In the genomic region with DNA sequence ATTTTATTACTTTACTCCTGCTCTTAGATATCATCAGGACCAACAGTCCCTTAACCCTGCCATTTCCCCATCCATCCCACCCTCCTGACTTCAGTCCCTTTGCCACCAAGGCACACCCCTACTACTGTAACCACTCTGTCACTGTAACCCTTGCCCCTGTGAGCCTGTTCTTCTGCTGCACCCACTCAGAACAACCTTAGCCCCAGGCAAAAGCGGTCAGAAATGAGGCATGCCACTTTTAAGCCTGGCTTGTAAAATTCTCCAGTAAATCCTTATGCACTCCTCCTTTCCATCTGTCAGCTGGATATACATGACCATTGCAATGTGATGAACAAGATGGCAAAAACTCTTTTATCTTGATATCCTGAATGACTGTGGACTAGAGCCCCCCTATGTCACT, we compare ENCODE assay signal across 18 cellular contexts.
"Had no signal": no experiment of that assay in that cellular context is flagged by ENCODE, and none has a peak within 500 bp of the region (broad histone marks: within the 10 kb centered on the region; RNA-seq: fewer than 3 reads in every experiment).

No MANE protein-coding gene starts in this region.

- DNase-seq: cortex of kidney; effector memory CD4-positive, alpha-beta T cell; esophagus squamous epithelium; head of caudate nucleus; kidney glomerular epithelial cell; naive thymus-derived CD4-positive, alpha-beta T cell; nephron progenitor cell; sigmoid colon; stimulated activated CD4-positive, alpha-beta T cell treated with anti-CD3 and anti-CD28 coated beads, Interleukin-2, amount 100 ng/mL, for 24 hours; stimulated activated CD4-positive, alpha-beta T cell treated with anti-CD3 and anti-CD28 coated beads, Interleukin-4, amount 100 ng/mL, for 4 hours; stimulated activated naive B cell treated with anti-CD40 and anti-IgM and Interleukin-4, amounts not matched to agents 10 μg/mL and 1 μg/mL and 100 μg/mL, for 72 hours; stimulated activated naive CD8-positive, alpha-beta T cell treated with anti-CD3 and anti-CD28 coated beads, Interleukin-15, amount 100 ng/mL, for 72 hours; testis had no signal

- H3K9me3 ChIP-seq: esophagus squamous epithelium, neutrophil, right atrium auricular region, sigmoid colon, testis, tibial nerve had no signal

- H3K4me1 Mint-ChIP-seq: naive thymus-derived CD4-positive, alpha-beta T cell; stimulated activated naive B cell treated with anti-CD40 and anti-IgM and Interleukin-4, amounts not matched to agents 10 μg/mL and 1 μg/mL and 100 μg/mL, for 72 hours; stimulated activated naive CD8-positive, alpha-beta T cell treated with anti-CD3 and anti-CD28 coated beads, Interleukin-15, amount 100 ng/mL, for 72 hours had no signal

- H3K27ac Mint-ChIP-seq: naive thymus-derived CD4-positive, alpha-beta T cell; nephron progenitor cell; stimulated activated naive B cell treated with anti-CD40 and anti-IgM and Interleukin-4, amounts not matched to agents 10 μg/mL and 1 μg/mL and 100 μg/mL, for 72 hours; stimulated activated naive CD8-positive, alpha-beta T cell treated with anti-CD3 and anti-CD28 coated beads, Interleukin-15, amount 100 ng/mL, for 72 hours had no signal

- ATAC-seq: naive thymus-derived CD4-positive, alpha-beta T cell; stimulated activated naive B cell treated with anti-CD40 and anti-IgM and Interleukin-4, amounts not matched to agents 10 μg/mL and 1 μg/mL and 100 μg/mL, for 72 hours; stimulated activated naive CD8-positive, alpha-beta T cell treated with anti-CD3 and anti-CD28 coated beads, Interleukin-15, amount 100 ng/mL, for 72 hours had no signal

- H3K27me3 ChIP-seq: esophagus squamous epithelium, neutrophil, right atrium auricular region, sigmoid colon, testis, tibial nerve had no signal

- H3K36me3 Mint-ChIP-seq: naive thymus-derived CD4-positive, alpha-beta T cell; stimulated activated naive B cell treated with anti-CD40 and anti-IgM and Interleukin-4, amounts not matched to agents 10 μg/mL and 1 μg/mL and 100 μg/mL, for 72 hours had no signal

- H3K9me3 Mint-ChIP-seq: nephron progenitor cell; stimulated activated naive B cell treated with anti-CD40 and anti-IgM and Interleukin-4, amounts not matched to agents 10 μg/mL and 1 μg/mL and 100 μg/mL, for 72 hours; stimulated activated naive CD8-positive, alpha-beta T cell treated with anti-CD3 and anti-CD28 coated beads, Interleukin-15, amount 100 ng/mL, for 72 hours had no signal

- H3K4me2 ChIP-seq: hepatocyte had no signal

- H3K4me1 ChIP-seq: esophagus squamous epithelium, right atrium auricular region, sigmoid colon, testis, tibial nerve had no signal

- H2AFZ ChIP-seq: hepatocyte had no signal

- H3K4me3 ChIP-seq: esophagus squamous epithelium, hepatocyte, right atrium auricular region, sigmoid colon, skin epidermis, testis, tibial nerve had no signal

- H3K79me2 ChIP-seq: hepatocyte had no signal

- H3K27ac ChIP-seq: esophagus squamous epithelium, hepatocyte, neutrophil, right atrium auricular region, sigmoid colon, skin epidermis, testis, tibial nerve had no signal

- H3K36me3 ChIP-seq: esophagus squamous epithelium, neutrophil, right atrium auricular region, sigmoid colon, tibial nerve had no signal

- H3K4me3 Mint-ChIP-seq: naive thymus-derived CD4-positive, alpha-beta T cell; nephron progenitor cell; stimulated activated naive B cell treated with anti-CD40 and anti-IgM and Interleukin-4, amounts not matched to agents 10 μg/mL and 1 μg/mL and 100 μg/mL, for 72 hours; stimulated activated naive CD8-positive, alpha-beta T cell treated with anti-CD3 and anti-CD28 coated beads, Interleukin-15, amount 100 ng/mL, for 72 hours had no signal
